ENCODE assay signal across 1 cellular context in genomic region chr12:108732489-108732888, GRCh38.
TF ChIP-seq lines count a peak whose summit lies in the region.

No MANE protein-coding gene starts in this region.

TF ChIP-seq in GM12878, 131 proteins besides CTCF, POLR2A, EP300 and RAD21:
- TF ChIP-seq NKRF (conservative IDR thresholded peaks at IDR 0.05) (0 out of 2 replicates have a peak, but pooled peaks have one; percentile 24), STAT3 (IDR thresholded peaks at IDR 0.05; ENCODE audit: low read depth, low read length) (no peak), GATAD2B (conservative IDR thresholded peaks at IDR 0.05; ENCODE audit: low read depth) (0 out of 2 replicates have a peak, but pooled peaks have one; percentile 44), ATF7 (IDR thresholded peaks at IDR 0.05; ENCODE audit: low read depth) (0 out of 2 replicates have a peak, but pooled peaks have one; percentile 5), ZNF217 (IDR thresholded peaks at IDR 0.05) (0 out of 2 replicates have a peak, but pooled peaks have one; percentile 27), LARP7 (IDR thresholded peaks at IDR 0.05) (0 out of 2 replicates have a peak, but pooled peaks have one; percentile 52), KDM1A (IDR thresholded peaks at IDR 0.05; ENCODE audit: borderline replicate concordance) (no peak)
